Comparison of ENCODE assay signal across 9 cellular contexts in genomic region chr4:125741825-125742452, GRCh38.
DNase-seq lines count a peak whose midpoint lies in the region; ATAC-seq, FAIRE-seq and TF ChIP-seq lines count a peak whose summit lies in the region.
"Had no signal": no experiment of that assay in that cellular context is flagged by ENCODE, and none has a peak within 500 bp of the region (broad histone marks: within the 10 kb centered on the region; RNA-seq: fewer than 3 reads in every experiment).

No MANE protein-coding gene starts in this region.

- H3K4me3 ChIP-seq in WERI-Rb-1 (ENCODE audit: low read depth, low read length), result no peak overlapping the region
- no peak overlapping the region for H3K4me3 ChIP-seq in kidney (ENCODE audit: low read length in 2 of 2)

- no peaks in the 10 kb centered on the region for H3K4me1 ChIP-seq in kidney (ENCODE audit: control insufficient read depth in 1 of 2, insufficient read depth in 1 of 2, low read depth in 1 of 2, low read length in 2 of 2)

- no peak overlapping the region for H3K27ac ChIP-seq in WERI-Rb-1
- no peak overlapping the region for H3K27ac ChIP-seq in kidney (ENCODE audit: low read depth in 2 of 2, low read length in 2 of 2)

- peak; percentile 10 for DNase-seq in AG09319 (ENCODE audit: extremely low read depth, low read depth)
- DNase-seq in H4 (ENCODE audit: low spot score), result peak; percentile 45
- no peak for DNase-seq in WERI-Rb-1
- no peak for DNase-seq in kidney
- no peak for DNase-seq in cerebellar nuclear complex (lab: John Stamatoyannopoulos, UW)
- no peak for DNase-seq in NCI-H1417 treated with DMSO at 0.1 percent for 48 hours (lab: John Stamatoyannopoulos, UW)
- no peak for DNase-seq in NCI-H510A treated with DMSO at 0.1 percent for 48 hours (lab: John Stamatoyannopoulos, UW)
- DNase-seq: activated naive CD8-positive, alpha-beta T cell treated with anti-CD3 and anti-CD28 coated beads, Interleukin-2, amount 10 ng/mL, durations not matched to agents 7 days and 5 days had no signal

- no peak for ATAC-seq in GM21717 (IDR thresholded peaks at IDR 0.05; ENCODE audit: unreplicated experiment)

- H3K27me3 ChIP-seq in WERI-Rb-1 (ENCODE audit: insufficient read depth, low read depth, severe bottlenecking), result no peaks in the 10 kb centered on the region

- TF ChIP-seq CTCF in AG09319 (IDR thresholded peaks at IDR 0.05; ENCODE audit: low read depth, low read length) (peak; percentile 52), WERI-Rb-1 (IDR thresholded peaks at IDR 0.05; ENCODE audit: low read depth, low read length) (0 out of 2 replicates have a peak, but pooled peaks have one; percentile 16), kidney (IDR thresholded peaks at IDR 0.05; ENCODE audit: borderline replicate concordance, extremely low read depth, insufficient read depth) (peak; percentile 46)

- H3K36me3 ChIP-seq in WERI-Rb-1, result no peaks in the 10 kb centered on the region
- no peaks in the 10 kb centered on the region for H3K36me3 ChIP-seq in kidney (ENCODE audit: control insufficient read depth in 1 of 2, insufficient read depth in 2 of 2, low read length in 2 of 2)

- FAIRE-seq in kidney (lab: Jason Lieb, UNC), result peak; percentile 83

- no peak overlapping the region for H3K9ac ChIP-seq in kidney (ENCODE audit: low read length in 2 of 2)

- intact Hi-C loops in kidney (cut with DNase I), result no loop called here

- H3K9me3 ChIP-seq in WERI-Rb-1 (ENCODE audit: severe bottlenecking) (peaks cover 10% of the 10 kb centered on the region), kidney (ENCODE audit: control insufficient read depth in 1 of 2, low read length in 2 of 2) (no peaks in the 10 kb centered on the region)

Comparison
In these comparisons a context has a peak if more than half of its experiments do, and no peak if none do; other contexts are left out.
1. DNase-seq: peak in AG09319 (single experiment) and H4 (single experiment); none in WERI-Rb-1 (single experiment), kidney (single experiment), cerebellar nuclear complex (0 of 2), NCI-H1417 treated with DMSO at 0.1 percent for 48 hours (single experiment) and NCI-H510A treated with DMSO at 0.1 percent for 48 hours (single experiment).
2. Peak in every context shown above with its lines, with median percentiles within 50 percentile points of each other: CTCF ChIP-seq.